15 cellular contexts compared by ENCODE assay signal in genomic region chr5:141519605-141520288, GRCh38. TPM values are rescaled to one million over a fixed set of nuclear protein-coding genes. Genes with fewer than 3 reads are reported as not detected.
DNase-seq lines count a peak whose midpoint lies in the region; ATAC-seq and TF ChIP-seq lines count a peak whose summit lies in the region.
"Had no signal": no experiment of that assay in that cellular context is flagged by ENCODE, and none has a peak within 500 bp of the region (broad histone marks: within the 10 kb centered on the region; RNA-seq: fewer than 3 reads in every experiment).

No MANE protein-coding gene starts in this region.

- H3K36me3 ChIP-seq in MG63 (peaks cover 80% of the 10 kb centered on the region), colonic mucosa (peaks cover 6% of the 10 kb centered on the region), neutrophil (peaks cover 90% of the 10 kb centered on the region)

- POLR2A ChIA-PET in activated CD4-positive, alpha-beta T cell treated with anti-CD3 and anti-CD28 coated beads for 36 hours (lab: Charles Lee): no interaction called here

- no peaks in the 10 kb centered on the region for H3K27me3 Mint-ChIP-seq in CD14-positive monocyte (ENCODE audit: low read depth in 3 of 3)
- no peaks in the 10 kb centered on the region for H3K27me3 Mint-ChIP-seq in activated CD4-positive, alpha-beta T cell treated with anti-CD3 and anti-CD28 coated beads for 36 hours
- H3K27me3 Mint-ChIP-seq: CD4-positive, CD25-positive, alpha-beta regulatory T cell had no signal

- ATAC-seq in activated CD4-positive, alpha-beta T cell treated with anti-CD3 and anti-CD28 coated beads for 36 hours: no peak

- peak overlapping the region; percentile 91 to 97 (median 95) for H3K27ac Mint-ChIP-seq in CD14-positive monocyte
- H3K27ac Mint-ChIP-seq in activated CD4-positive, alpha-beta T cell treated with anti-CD3 and anti-CD28 coated beads for 36 hours: no peak overlapping the region

- no peak overlapping the region for H3K9ac ChIP-seq in colonic mucosa (ENCODE audit: low read depth in 2 of 2, low read length in 2 of 2)

- intact Hi-C loops in CD14-positive monocyte (cut with micrococcal nuclease) (loop anchor here (5.0 kb wide), 4 partner anchors 102 to 197 kb away; partner anchors contain the start of genes HDAC3 (in 1 of the 2), PCDHGA10 (in 1 of the 2), PCDHGB7 (in 1 of the 2) and RELL2 (in 1 of the 2)), colonic mucosa (cut with DNase I) (loop anchor here (5.0 to 10.0 kb wide), 2 partner anchors 42 to 105 kb away; partner anchors contain the start of genes PCDHGA10, PCDHGB7 and PCDHGC3)
- intact Hi-C loops in activated CD4-positive, alpha-beta T cell treated with anti-CD3 and anti-CD28 coated beads for 36 hours (cut with DNase I, micrococcal nuclease): loop anchor here in 1 of 2 experiments (5.0 kb wide), 1 partner anchor 38 kb away; no protein-coding TSS in a partner anchor

- H3K4me1 ChIP-seq in colonic mucosa (peaks cover 7% of the 10 kb centered on the region), neutrophil (ENCODE audit: control insufficient read depth in 1 of 2, insufficient read depth in 1 of 2, low read depth in 1 of 2, low read length in 1 of 2) (peaks cover 74 to 76% of the 10 kb centered on the region in 2 experiments)

- H3K27me3 ChIP-seq in MG63: no peaks in the 10 kb centered on the region
- H3K27me3 ChIP-seq in colonic mucosa: no peaks in the 10 kb centered on the region
- no peaks in the 10 kb centered on the region for H3K27me3 ChIP-seq in neutrophil

- CTCF ChIA-PET in activated CD4-positive, alpha-beta T cell treated with anti-CD3 and anti-CD28 coated beads for 36 hours (lab: Charles Lee): interaction anchor here (0.5 to 10.2 kb wide), 7 partner anchors 7 to 357 kb away, joined by 3 to 101 read pairs (median 6); partner anchors contain the start of gene PCDHGA12

- no peak for TF ChIP-seq CTCF in CD14-positive monocyte (IDR thresholded peaks at IDR 0.05)
- no peak for TF ChIP-seq CTCF in colonic mucosa (IDR thresholded peaks at IDR 0.05)
- TF ChIP-seq CTCF in neutrophil (IDR thresholded peaks at IDR 0.05): no peak

- H3K4me1 Mint-ChIP-seq in CD14-positive monocyte: peaks cover 82% of the 10 kb centered on the region
- H3K4me1 Mint-ChIP-seq in activated CD4-positive, alpha-beta T cell treated with anti-CD3 and anti-CD28 coated beads for 36 hours: peaks cover 34% of the 10 kb centered on the region

- H3K36me3 Mint-ChIP-seq in CD14-positive monocyte: peaks cover 70 to 82% of the 10 kb centered on the region in 2 donors
- H3K36me3 Mint-ChIP-seq in activated CD4-positive, alpha-beta T cell treated with anti-CD3 and anti-CD28 coated beads for 36 hours (ENCODE audit: low read depth): peaks cover 70% of the 10 kb centered on the region

- H3K9me3 Mint-ChIP-seq in CD14-positive monocyte: no peaks in the 10 kb centered on the region
- H3K9me3 Mint-ChIP-seq in activated CD4-positive, alpha-beta T cell treated with anti-CD3 and anti-CD28 coated beads for 36 hours (ENCODE audit: low read depth): no peaks in the 10 kb centered on the region
- H3K9me3 Mint-ChIP-seq: CD4-positive, CD25-positive, alpha-beta regulatory T cell had no signal

- H3K27ac ChIP-seq in colonic mucosa (peak overlapping the region; percentile 83), neutrophil (peak overlapping the region; percentile 70)

- H3K9me3 ChIP-seq in MG63 (0 out of 2 replicates have a peak, but pooled peaks cover 3% of the 10 kb centered on the region), colonic mucosa (no peaks in the 10 kb centered on the region), neutrophil (no peaks in the 10 kb centered on the region)
- H3K9me3 ChIP-seq: HAP-1 had no signal

- DNase-seq in CD14-positive monocyte (ENCODE audit: low spot score): no peak
- DNase-seq in MG63: peak; percentile 43
- DNase-seq in colonic mucosa: no peak
- DNase-seq in activated CD4-positive, alpha-beta T cell treated with anti-CD3 and anti-CD28 coated beads for 36 hours: no peak
- DNase-seq in NCI-H345 treated with DMSO at 0.1 percent for 48 hours (lab: John Stamatoyannopoulos, UW; ENCODE audit: unreplicated experiment): no peak
- no peak for DNase-seq in D341Med (ENCODE audit: low spot score)
- DNase-seq in activated CD4-positive, alpha-beta T cell treated with anti-CD3 and anti-CD28 coated beads, Interleukin-2, amount 50 U/mL, for 4 hours: no peak
- DNase-seq: activated T-cell treated with anti-CD3 and anti-CD28 coated beads, Interleukin-2, amount 50 U/mL, for 48 hours; CD4-positive, CD25-positive, alpha-beta regulatory T cell; NCI-H1436; NCI-H526 treated with DMSO at 0.1 percent for 48 hours had no signal

- no peak overlapping the region for H3K4me3 ChIP-seq in MG63
- H3K4me3 ChIP-seq in colonic mucosa: no peak overlapping the region
- H3K4me3 ChIP-seq in neutrophil (ENCODE audit: low read depth in 1 of 2, low read length in 1 of 2): peak overlapping the region in 1 of 2 experiments; percentile 16
- H3K4me3 ChIP-seq: HAP-1 had no signal

- H3K4me3 Mint-ChIP-seq in CD14-positive monocyte: peak overlapping the region in 1 of 2 donors; percentile 51
- no peak overlapping the region for H3K4me3 Mint-ChIP-seq in activated CD4-positive, alpha-beta T cell treated with anti-CD3 and anti-CD28 coated beads for 36 hours

RNA-seq across cellular contexts. Expression of gene PCDHGC5, which starts 30.9 kb away (rescaled TPM):
- not detected for polyA plus RNA-seq in CD14-positive monocyte
- total RNA-seq in MG63 (2014; rRNA removed; shearing (Covaris generic); ENCODE audit: low replicate concordance): 0.46 TPM in 1 of 2 replicates, not detected in the other
- total RNA-seq in colonic mucosa: under 1 TPM; 0.32 to 0.64 TPM
- not detected for total RNA-seq in activated CD4-positive, alpha-beta T cell treated with anti-CD3 and anti-CD28 coated beads for 36 hours
- total RNA-seq: CD4-positive, CD25-positive, alpha-beta regulatory T cell; mononuclear cell had no signal
- polyA plus RNA-seq: CD4-positive, CD25-positive, alpha-beta regulatory T cell had no signal

RNA-seq across cellular contexts. Expression of gene PCDHGC4, which starts 34.9 kb away (rescaled TPM):
- polyA plus RNA-seq in CD14-positive monocyte: not detected
- not detected in 2 replicates for total RNA-seq in MG63 (2014; rRNA removed; shearing (Covaris generic); ENCODE audit: low replicate concordance)
- total RNA-seq in colonic mucosa: under 1 TPM; 0.35 to 0.64 TPM
- total RNA-seq in activated CD4-positive, alpha-beta T cell treated with anti-CD3 and anti-CD28 coated beads for 36 hours: not detected
- total RNA-seq: CD4-positive, CD25-positive, alpha-beta regulatory T cell; SK-MEL-5 had no signal
- polyA plus RNA-seq: CD4-positive, CD25-positive, alpha-beta regulatory T cell had no signal

RNA-seq across cellular contexts. Expression of gene PCDHGC3, which starts 44.0 kb away (rescaled TPM):
- under 1 TPM in 1 of 2 donors, not detected in 1; 0.33 TPM for polyA plus RNA-seq in CD14-positive monocyte
- total RNA-seq in MG63 (2014; rRNA removed; shearing (Covaris generic); ENCODE audit: low replicate concordance): 42.3 and 49.8 TPM in 2 replicates
- 10 to 100 TPM; 13.1 to 22.2 TPM for total RNA-seq in colonic mucosa
- total RNA-seq in activated CD4-positive, alpha-beta T cell treated with anti-CD3 and anti-CD28 coated beads for 36 hours: under 1 TPM; 0.16 to 0.34 TPM

Comparison
In these comparisons a context has a peak if more than half of its experiments do, and no peak if none do; other contexts are left out.
1. RNA of gene PCDHGC3, which starts 44.0 kb away (total RNA-seq): 42.3 to 49.8 TPM in MG63 and 13.1 to 22.2 TPM in colonic mucosa; 0.16 to 0.34 TPM in activated CD4-positive, alpha-beta T cell treated with anti-CD3 and anti-CD28 coated beads for 36 hours; every median in the first group is over 10 times any median in the second.